Comparison of ENCODE assay signal across 24 cellular contexts in the genomic region with DNA sequence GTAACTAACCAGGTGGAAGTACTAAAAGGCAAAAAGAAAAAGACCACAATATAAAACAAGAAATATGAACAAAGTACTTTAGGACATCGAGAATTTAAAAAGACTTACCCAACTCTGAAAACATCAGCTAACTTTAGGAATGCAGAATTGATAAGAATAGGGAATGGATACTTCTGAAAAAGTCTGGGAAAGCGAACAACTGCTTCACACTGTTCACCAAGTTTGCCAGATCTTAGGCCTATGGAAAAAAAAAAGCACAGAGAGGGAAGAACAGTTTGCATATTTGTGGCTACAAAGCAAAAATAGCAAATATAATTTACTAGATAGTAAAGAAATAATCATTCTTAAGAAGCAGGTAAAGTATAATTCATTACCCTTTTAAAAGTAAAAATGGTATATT. TPM values are rescaled to one million over a fixed set of nuclear protein-coding genes. Genes with fewer than 3 reads are reported as not detected.
A peak's percentile ranks its signal among the peaks of the same experiment; 100 is the strongest.
DNase-seq lines count a peak whose midpoint lies in the region; ATAC-seq, FAIRE-seq and TF ChIP-seq lines count a peak whose summit lies in the region.
"Had no signal": no experiment of that assay in that cellular context is flagged by ENCODE, and none has a peak within 500 bp of the region (broad histone marks: within the 10 kb centered on the region; RNA-seq: fewer than 3 reads in every experiment).

No MANE protein-coding gene starts in this region.

- H3K9me3 ChIP-seq in breast epithelium (no peaks in the 10 kb centered on the region), body of pancreas (no peaks in the 10 kb centered on the region), pancreas (no peaks in the 10 kb centered on the region)
- H3K9me3 ChIP-seq: Caco-2 had no signal

- H3K36me3 Mint-ChIP-seq in activated CD4-positive, alpha-beta T cell treated with anti-CD3 and anti-CD28 coated beads for 36 hours (ENCODE audit: low read depth) = peaks cover 29% of the 10 kb centered on the region
- peaks cover 50% of the 10 kb centered on the region for H3K36me3 Mint-ChIP-seq in MCF 10A (ENCODE audit: insufficient read depth, unreplicated experiment)

- no peaks in the 10 kb centered on the region for H3K27me3 Mint-ChIP-seq in activated CD4-positive, alpha-beta T cell treated with anti-CD3 and anti-CD28 coated beads for 36 hours
- no peaks in the 10 kb centered on the region for H3K27me3 Mint-ChIP-seq in MCF 10A (ENCODE audit: insufficient read depth, unreplicated experiment)
- H3K27me3 Mint-ChIP-seq in stimulated activated naive CD8-positive, alpha-beta T cell treated with anti-CD3 and anti-CD28 coated beads, Interleukin-15, amount 100 ng/mL, for 72 hours = no peaks in the 10 kb centered on the region
- H3K27me3 Mint-ChIP-seq: B cell; CD4-positive, alpha-beta T cell had no signal

- FAIRE-seq in pancreas (lab: Jason Lieb, UNC) = no peak
- FAIRE-seq: A549, D721Med, G401.6, GM12891, GM19239 had no signal

- POLR2A ChIA-PET in activated CD4-positive, alpha-beta T cell treated with anti-CD3 and anti-CD28 coated beads for 36 hours (lab: Charles Lee) = no interaction called here
- POLR2A ChIA-PET in MCF 10A (lab: Yijun Ruan, JAX) = interaction anchor here (24.7 kb wide), 1 partner anchor 12 kb away, joined by 385 read pairs; the partner anchor contains the start of genes DTL and INTS7

- BruUV-seq in MCF 10A (replicated peaks; lab: Mats Ljungman, UMichigan) = no TSS peak

- peaks cover 7% of the 10 kb centered on the region for H3K4me1 Mint-ChIP-seq in activated CD4-positive, alpha-beta T cell treated with anti-CD3 and anti-CD28 coated beads for 36 hours
- peaks cover 6% of the 10 kb centered on the region for H3K4me1 Mint-ChIP-seq in MCF 10A (ENCODE audit: insufficient read depth, unreplicated experiment)
- H3K4me1 Mint-ChIP-seq in stimulated activated naive CD8-positive, alpha-beta T cell treated with anti-CD3 and anti-CD28 coated beads, Interleukin-15, amount 100 ng/mL, for 72 hours = no peaks in the 10 kb centered on the region
- H3K4me1 Mint-ChIP-seq: B cell had no signal

- H3K4me3 ChIP-seq in breast epithelium (no peak overlapping the region), body of pancreas (no peak overlapping the region), pancreas (no peak overlapping the region)
- H3K4me3 ChIP-seq: A549; BLaER1 treated with 17β-estradiol and CSF1 and Interleukin-3, amounts not matched to agents 10 nM and 100 nM had no signal

- H3K27me3 ChIP-seq in breast epithelium (no peaks in the 10 kb centered on the region), body of pancreas (no peaks in the 10 kb centered on the region), pancreas (no peaks in the 10 kb centered on the region)
- H3K27me3 ChIP-seq: BLaER1 treated with 17β-estradiol and CSF1 and Interleukin-3, amounts not matched to agents 10 nM and 100 nM had no signal

- no peak for DNase-seq in activated CD4-positive, alpha-beta T cell treated with anti-CD3 and anti-CD28 coated beads for 36 hours
- DNase-seq in activated CD4-positive, alpha-beta T cell treated with anti-CD3 and anti-CD28 coated beads, Interleukin-2, amount 50 U/mL, for 48 hours = no peak
- DNase-seq in MCF 10A (ENCODE audit: unreplicated experiment) (no peak), breast epithelium (ENCODE audit: low spot score in 2 of 2) (no peak), body of pancreas (no peak), pancreas (no peak)
- DNase-seq in stimulated activated naive CD8-positive, alpha-beta T cell treated with anti-CD3 and anti-CD28 coated beads, Interleukin-15, amount 100 ng/mL, for 72 hours = no peak
- DNase-seq: AML-193; Caco-2; Calu3; CD4-positive, alpha-beta T cell; CD8-positive, alpha-beta T cell; DMS79 treated with DMSO at 0.1 percent for 48 hours; GF-D8 had no signal

- no peaks in the 10 kb centered on the region for H3K36me3 ChIP-seq in breast epithelium
- no peaks in the 10 kb centered on the region for H3K36me3 ChIP-seq in body of pancreas (replicated peaks in 1 of 2; ENCODE audit: insufficient read depth in 1 of 2, low read depth in 2 of 2)
- H3K36me3 ChIP-seq in pancreas = no peaks in the 10 kb centered on the region

- intact Hi-C loops in activated CD4-positive, alpha-beta T cell treated with anti-CD3 and anti-CD28 coated beads for 36 hours (cut with DNase I, micrococcal nuclease) = no loop called here
- intact Hi-C loops in MCF 10A (cut with micrococcal nuclease) (no loop called here), breast epithelium (cut with DNase I; ENCODE audit: low total_unique reads) (no loop called here), body of pancreas (cut with DNase I) (no loop called here), pancreas (cut with DNase I) (no loop called here)

- WGBS in body of pancreas, 2 donors = 38 to 40% methylated on average over 2 of the region's 2 CpGs
- WGBS in pancreas, 2 donors = 31 to 37% methylated on average over 2 of the region's 2 CpGs

- no peak overlapping the region for H3K27ac ChIP-seq in breast epithelium
- H3K27ac ChIP-seq in body of pancreas = peak overlapping the region in 1 of 4 donors; percentile 51
- H3K27ac ChIP-seq in pancreas = peak overlapping the region in 1 of 4 donors; percentile 19
- H3K27ac ChIP-seq: 22Rv1; A549; BLaER1 treated with 17β-estradiol and CSF1 and Interleukin-3, amounts not matched to agents 10 nM and 100 nM; C4-2B had no signal

- ATAC-seq in activated CD4-positive, alpha-beta T cell treated with anti-CD3 and anti-CD28 coated beads for 36 hours = no peak
- peak; percentile 65 for ATAC-seq in body of pancreas
- ATAC-seq in pancreas = peak; percentile 48 to 90 (median 71)
- no peak for ATAC-seq in stimulated activated naive CD8-positive, alpha-beta T cell treated with anti-CD3 and anti-CD28 coated beads, Interleukin-15, amount 100 ng/mL, for 72 hours
- ATAC-seq in GM21526 (IDR thresholded peaks at IDR 0.05; ENCODE audit: low FRiP score, unreplicated experiment) = no peak
- ATAC-seq: A549; CD8-positive, alpha-beta T cell had no signal

- no peak overlapping the region for H3K4me3 Mint-ChIP-seq in activated CD4-positive, alpha-beta T cell treated with anti-CD3 and anti-CD28 coated beads for 36 hours
- H3K4me3 Mint-ChIP-seq in MCF 10A (ENCODE audit: unreplicated experiment) = no peak overlapping the region
- H3K4me3 Mint-ChIP-seq in stimulated activated naive CD8-positive, alpha-beta T cell treated with anti-CD3 and anti-CD28 coated beads, Interleukin-15, amount 100 ng/mL, for 72 hours = no peak overlapping the region
- H3K4me3 Mint-ChIP-seq: B cell; CD4-positive, alpha-beta T cell; CD8-positive, alpha-beta T cell had no signal

- CTCF ChIA-PET in activated CD4-positive, alpha-beta T cell treated with anti-CD3 and anti-CD28 coated beads for 36 hours (lab: Charles Lee) = interaction anchor here (1.5 kb wide), 1 partner anchor 11 kb away, joined by 4 read pairs; no protein-coding TSS in a partner anchor
- CTCF ChIA-PET in MCF 10A (lab: Yijun Ruan, JAX) = interaction anchor here (0.7 to 9.6 kb wide), 6 partner anchors 6 to 1611 kb away, joined by 3 to 100 read pairs (median 6); partner anchors contain the start of genes DTL and INTS7

- no peaks in the 10 kb centered on the region for H3K4me1 ChIP-seq in breast epithelium
- peaks cover 17% of the 10 kb centered on the region for H3K4me1 ChIP-seq in body of pancreas
- peaks cover 0 to 5% (median 0%) of the 10 kb centered on the region in 3 donors for H3K4me1 ChIP-seq in pancreas
- H3K4me1 ChIP-seq: A549; BLaER1 treated with 17β-estradiol and CSF1 and Interleukin-3, amounts not matched to agents 10 nM and 100 nM; Caco-2 had no signal

- TF ChIP-seq POLR2A in breast epithelium (IDR thresholded peaks at IDR 0.05) = no peak
- no peak for TF ChIP-seq POLR2A in body of pancreas (IDR thresholded peaks at IDR 0.05)

- peak overlapping the region; percentile 2 for H3K27ac Mint-ChIP-seq in activated CD4-positive, alpha-beta T cell treated with anti-CD3 and anti-CD28 coated beads for 36 hours
- H3K27ac Mint-ChIP-seq in MCF 10A (ENCODE audit: low read depth, unreplicated experiment) = peak overlapping the region; percentile 57
- no peak overlapping the region for H3K27ac Mint-ChIP-seq in stimulated activated naive CD8-positive, alpha-beta T cell treated with anti-CD3 and anti-CD28 coated beads, Interleukin-15, amount 100 ng/mL, for 72 hours
- H3K27ac Mint-ChIP-seq: B cell; CD4-positive, alpha-beta T cell; CD8-positive, alpha-beta T cell had no signal

- TF ChIP-seq CTCF in MCF 10A (IDR thresholded peaks at IDR 0.05; ENCODE audit: unreplicated experiment) (no peak), breast epithelium (IDR thresholded peaks at IDR 0.05) (no peak), body of pancreas (IDR thresholded peaks at IDR 0.05) (no peak), pancreas (IDR thresholded peaks at IDR 0.05) (no peak)

- H3K9me3 Mint-ChIP-seq in activated CD4-positive, alpha-beta T cell treated with anti-CD3 and anti-CD28 coated beads for 36 hours (ENCODE audit: low read depth) = peaks cover 11% of the 10 kb centered on the region
- peaks cover 12% of the 10 kb centered on the region for H3K9me3 Mint-ChIP-seq in MCF 10A (ENCODE audit: unreplicated experiment)
- H3K9me3 Mint-ChIP-seq in stimulated activated naive CD8-positive, alpha-beta T cell treated with anti-CD3 and anti-CD28 coated beads, Interleukin-15, amount 100 ng/mL, for 72 hours = peaks cover 4 to 9% of the 10 kb centered on the region in 2 donors

RNA-seq across cellular contexts. Expression of gene INTS7, which starts 14.4 kb away (rescaled TPM):
- 10 to 100 TPM; 23.7 to 28.6 TPM for total RNA-seq in activated CD4-positive, alpha-beta T cell treated with anti-CD3 and anti-CD28 coated beads for 36 hours
- total RNA-seq in MCF 10A (2022) (50.0 and 62.3 TPM in 2 replicates), breast epithelium (10 to 100 TPM in 2 of 3 donors, 1 to 10 TPM in 1; 6.6 to 16.7 (median 10.8) TPM), body of pancreas (1 to 10 TPM; 6.6 to 8.6 TPM), pancreas (10 to 100 TPM in 1 of 6 donors, 1 to 10 TPM in 5; 3.3 to 10.1 (median 5.3) TPM)
- 1 to 10 TPM; 3.1 to 4.5 TPM for polyA plus RNA-seq in pancreas

RNA-seq across cellular contexts. Expression of gene DTL, which starts 14.6 kb away (rescaled TPM):
- total RNA-seq in activated CD4-positive, alpha-beta T cell treated with anti-CD3 and anti-CD28 coated beads for 36 hours = 100 to 1,000 TPM in 1 of 2 experiments, 10 to 100 TPM in 1; 82.1 to 114 TPM
- 20.2 and 34.4 TPM in 2 replicates for total RNA-seq in MCF 10A (2022)
- under 1 TPM; 0.29 to 0.80 (median 0.66) TPM for total RNA-seq in breast epithelium
- under 1 TPM in 1 of 2 donors, not detected in 1; under 0.01 TPM for total RNA-seq in body of pancreas
- total RNA-seq in pancreas = 1 to 10 TPM in 1 of 6 donors, under 1 TPM in 5; 0.05 to 1.1 (median 0.49) TPM
- polyA plus RNA-seq in pancreas = under 1 TPM; 0.19 to 0.87 TPM

Comparison
In these comparisons a context has a peak if more than half of its experiments do, and no peak if none do; other contexts are left out.
1. RNA of gene DTL, which starts 14.6 kb away (total RNA-seq): 82.1 to 114 TPM in activated CD4-positive, alpha-beta T cell treated with anti-CD3 and anti-CD28 coated beads for 36 hours and 20.2 to 34.4 TPM in MCF 10A; 0.29 to 0.80 TPM in breast epithelium, 0.05 to 1.1 TPM in pancreas and under 0.01 TPM in body of pancreas; every median in the first group is over 10 times any median in the second.
2. ATAC-seq: peak in body of pancreas (single experiment) and pancreas (4 of 4); none in activated CD4-positive, alpha-beta T cell treated with anti-CD3 and anti-CD28 coated beads for 36 hours (single experiment), stimulated activated naive CD8-positive, alpha-beta T cell treated with anti-CD3 and anti-CD28 coated beads, Interleukin-15, amount 100 ng/mL, for 72 hours (single experiment) and GM21526 (single experiment).
3. H3K27ac Mint-ChIP-seq: peak in activated CD4-positive, alpha-beta T cell treated with anti-CD3 and anti-CD28 coated beads for 36 hours (single experiment) and MCF 10A (single experiment); none in stimulated activated naive CD8-positive, alpha-beta T cell treated with anti-CD3 and anti-CD28 coated beads, Interleukin-15, amount 100 ng/mL, for 72 hours (0 of 2).